ENCODE assay signal across 2 cellular contexts in genomic region chr10:21197838-21198237, GRCh38.
A peak's percentile ranks its signal among the peaks of the same experiment; 100 is the strongest.
TF ChIP-seq lines count a peak whose summit lies in the region.

No MANE protein-coding gene starts in this region.

TF ChIP-seq in HEK293, 187 proteins besides CTCF, POLR2A, EP300 and RAD21 (continued from another document and continues in another):
- TF ChIP-seq ZNF280D (tag by site-specific recombination; IDR thresholded peaks at IDR 0.05) (peak; percentile 45; the same call in 1 of the 2 replicates), SP7 (tag by site-specific recombination; IDR thresholded peaks at IDR 0.05) (no peak), ZNF48 (tag by site-specific recombination; IDR thresholded peaks at IDR 0.05) (no peak), ZNF423 (tag by site-specific recombination; IDR thresholded peaks at IDR 0.05) (no peak), ZFP37 (tag by site-specific recombination; IDR thresholded peaks at IDR 0.05) (0 out of 2 replicates have a peak, but pooled peaks have one; percentile 25), ZSCAN5A (tag by site-specific recombination; IDR thresholded peaks at IDR 0.05) (no peak), ZNF548 (tag by site-specific recombination; IDR thresholded peaks at IDR 0.05) (no peak), ZNF610 (tag by site-specific recombination; IDR thresholded peaks at IDR 0.05; ENCODE audit: borderline replicate concordance) (peak; percentile 21; the same call in 1 of the 2 replicates), ZNF785 (tag by site-specific recombination; IDR thresholded peaks at IDR 0.05) (no peak), ZNF211 (tag by site-specific recombination; IDR thresholded peaks at IDR 0.05; ENCODE audit: low read depth) (no peak), ZNF24 (tag by site-specific recombination; IDR thresholded peaks at IDR 0.05) (no peak), ZNF639 (tag by site-specific recombination; IDR thresholded peaks at IDR 0.05) (no peak), ZNF626 (tag by site-specific recombination; IDR thresholded peaks at IDR 0.05) (peak; percentile 67; the same call in 1 of the 2 replicates)
- TF ChIP-seq, protein P1, sequence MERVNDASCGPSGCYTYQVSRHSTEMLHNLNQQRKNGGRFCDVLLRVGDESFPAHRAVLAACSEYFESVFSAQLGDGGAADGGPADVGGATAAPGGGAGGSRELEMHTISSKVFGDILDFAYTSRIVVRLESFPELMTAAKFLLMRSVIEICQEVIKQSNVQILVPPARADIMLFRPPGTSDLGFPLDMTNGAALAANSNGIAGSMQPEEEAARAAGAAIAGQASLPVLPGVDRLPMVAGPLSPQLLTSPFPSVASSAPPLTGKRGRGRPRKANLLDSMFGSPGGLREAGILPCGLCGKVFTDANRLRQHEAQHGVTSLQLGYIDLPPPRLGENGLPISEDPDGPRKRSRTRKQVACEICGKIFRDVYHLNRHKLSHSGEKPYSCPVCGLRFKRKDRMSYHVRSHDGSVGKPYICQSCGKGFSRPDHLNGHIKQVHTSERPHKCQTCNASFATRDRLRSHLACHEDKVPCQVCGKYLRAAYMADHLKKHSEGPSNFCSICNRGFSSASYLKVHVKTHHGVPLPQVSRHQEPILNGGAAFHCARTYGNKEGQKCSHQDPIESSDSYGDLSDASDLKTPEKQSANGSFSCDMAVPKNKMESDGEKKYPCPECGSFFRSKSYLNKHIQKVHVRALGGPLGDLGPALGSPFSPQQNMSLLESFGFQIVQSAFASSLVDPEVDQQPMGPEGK (tag by site-specific recombination; IDR thresholded peaks at IDR 0.05): no peak
- TF ChIP-seq, protein P2, sequence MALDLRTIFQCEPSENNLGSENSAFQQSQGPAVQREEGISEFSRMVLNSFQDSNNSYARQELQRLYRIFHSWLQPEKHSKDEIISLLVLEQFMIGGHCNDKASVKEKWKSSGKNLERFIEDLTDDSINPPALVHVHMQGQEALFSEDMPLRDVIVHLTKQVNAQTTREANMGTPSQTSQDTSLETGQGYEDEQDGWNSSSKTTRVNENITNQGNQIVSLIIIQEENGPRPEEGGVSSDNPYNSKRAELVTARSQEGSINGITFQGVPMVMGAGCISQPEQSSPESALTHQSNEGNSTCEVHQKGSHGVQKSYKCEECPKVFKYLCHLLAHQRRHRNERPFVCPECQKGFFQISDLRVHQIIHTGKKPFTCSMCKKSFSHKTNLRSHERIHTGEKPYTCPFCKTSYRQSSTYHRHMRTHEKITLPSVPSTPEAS (tag by site-specific recombination; IDR thresholded peaks at IDR 0.05): no peak

TF ChIP-seq in H1, 55 proteins besides CTCF, POLR2A, EP300 and RAD21 (continued from another document):
- TF ChIP-seq, protein P3, sequence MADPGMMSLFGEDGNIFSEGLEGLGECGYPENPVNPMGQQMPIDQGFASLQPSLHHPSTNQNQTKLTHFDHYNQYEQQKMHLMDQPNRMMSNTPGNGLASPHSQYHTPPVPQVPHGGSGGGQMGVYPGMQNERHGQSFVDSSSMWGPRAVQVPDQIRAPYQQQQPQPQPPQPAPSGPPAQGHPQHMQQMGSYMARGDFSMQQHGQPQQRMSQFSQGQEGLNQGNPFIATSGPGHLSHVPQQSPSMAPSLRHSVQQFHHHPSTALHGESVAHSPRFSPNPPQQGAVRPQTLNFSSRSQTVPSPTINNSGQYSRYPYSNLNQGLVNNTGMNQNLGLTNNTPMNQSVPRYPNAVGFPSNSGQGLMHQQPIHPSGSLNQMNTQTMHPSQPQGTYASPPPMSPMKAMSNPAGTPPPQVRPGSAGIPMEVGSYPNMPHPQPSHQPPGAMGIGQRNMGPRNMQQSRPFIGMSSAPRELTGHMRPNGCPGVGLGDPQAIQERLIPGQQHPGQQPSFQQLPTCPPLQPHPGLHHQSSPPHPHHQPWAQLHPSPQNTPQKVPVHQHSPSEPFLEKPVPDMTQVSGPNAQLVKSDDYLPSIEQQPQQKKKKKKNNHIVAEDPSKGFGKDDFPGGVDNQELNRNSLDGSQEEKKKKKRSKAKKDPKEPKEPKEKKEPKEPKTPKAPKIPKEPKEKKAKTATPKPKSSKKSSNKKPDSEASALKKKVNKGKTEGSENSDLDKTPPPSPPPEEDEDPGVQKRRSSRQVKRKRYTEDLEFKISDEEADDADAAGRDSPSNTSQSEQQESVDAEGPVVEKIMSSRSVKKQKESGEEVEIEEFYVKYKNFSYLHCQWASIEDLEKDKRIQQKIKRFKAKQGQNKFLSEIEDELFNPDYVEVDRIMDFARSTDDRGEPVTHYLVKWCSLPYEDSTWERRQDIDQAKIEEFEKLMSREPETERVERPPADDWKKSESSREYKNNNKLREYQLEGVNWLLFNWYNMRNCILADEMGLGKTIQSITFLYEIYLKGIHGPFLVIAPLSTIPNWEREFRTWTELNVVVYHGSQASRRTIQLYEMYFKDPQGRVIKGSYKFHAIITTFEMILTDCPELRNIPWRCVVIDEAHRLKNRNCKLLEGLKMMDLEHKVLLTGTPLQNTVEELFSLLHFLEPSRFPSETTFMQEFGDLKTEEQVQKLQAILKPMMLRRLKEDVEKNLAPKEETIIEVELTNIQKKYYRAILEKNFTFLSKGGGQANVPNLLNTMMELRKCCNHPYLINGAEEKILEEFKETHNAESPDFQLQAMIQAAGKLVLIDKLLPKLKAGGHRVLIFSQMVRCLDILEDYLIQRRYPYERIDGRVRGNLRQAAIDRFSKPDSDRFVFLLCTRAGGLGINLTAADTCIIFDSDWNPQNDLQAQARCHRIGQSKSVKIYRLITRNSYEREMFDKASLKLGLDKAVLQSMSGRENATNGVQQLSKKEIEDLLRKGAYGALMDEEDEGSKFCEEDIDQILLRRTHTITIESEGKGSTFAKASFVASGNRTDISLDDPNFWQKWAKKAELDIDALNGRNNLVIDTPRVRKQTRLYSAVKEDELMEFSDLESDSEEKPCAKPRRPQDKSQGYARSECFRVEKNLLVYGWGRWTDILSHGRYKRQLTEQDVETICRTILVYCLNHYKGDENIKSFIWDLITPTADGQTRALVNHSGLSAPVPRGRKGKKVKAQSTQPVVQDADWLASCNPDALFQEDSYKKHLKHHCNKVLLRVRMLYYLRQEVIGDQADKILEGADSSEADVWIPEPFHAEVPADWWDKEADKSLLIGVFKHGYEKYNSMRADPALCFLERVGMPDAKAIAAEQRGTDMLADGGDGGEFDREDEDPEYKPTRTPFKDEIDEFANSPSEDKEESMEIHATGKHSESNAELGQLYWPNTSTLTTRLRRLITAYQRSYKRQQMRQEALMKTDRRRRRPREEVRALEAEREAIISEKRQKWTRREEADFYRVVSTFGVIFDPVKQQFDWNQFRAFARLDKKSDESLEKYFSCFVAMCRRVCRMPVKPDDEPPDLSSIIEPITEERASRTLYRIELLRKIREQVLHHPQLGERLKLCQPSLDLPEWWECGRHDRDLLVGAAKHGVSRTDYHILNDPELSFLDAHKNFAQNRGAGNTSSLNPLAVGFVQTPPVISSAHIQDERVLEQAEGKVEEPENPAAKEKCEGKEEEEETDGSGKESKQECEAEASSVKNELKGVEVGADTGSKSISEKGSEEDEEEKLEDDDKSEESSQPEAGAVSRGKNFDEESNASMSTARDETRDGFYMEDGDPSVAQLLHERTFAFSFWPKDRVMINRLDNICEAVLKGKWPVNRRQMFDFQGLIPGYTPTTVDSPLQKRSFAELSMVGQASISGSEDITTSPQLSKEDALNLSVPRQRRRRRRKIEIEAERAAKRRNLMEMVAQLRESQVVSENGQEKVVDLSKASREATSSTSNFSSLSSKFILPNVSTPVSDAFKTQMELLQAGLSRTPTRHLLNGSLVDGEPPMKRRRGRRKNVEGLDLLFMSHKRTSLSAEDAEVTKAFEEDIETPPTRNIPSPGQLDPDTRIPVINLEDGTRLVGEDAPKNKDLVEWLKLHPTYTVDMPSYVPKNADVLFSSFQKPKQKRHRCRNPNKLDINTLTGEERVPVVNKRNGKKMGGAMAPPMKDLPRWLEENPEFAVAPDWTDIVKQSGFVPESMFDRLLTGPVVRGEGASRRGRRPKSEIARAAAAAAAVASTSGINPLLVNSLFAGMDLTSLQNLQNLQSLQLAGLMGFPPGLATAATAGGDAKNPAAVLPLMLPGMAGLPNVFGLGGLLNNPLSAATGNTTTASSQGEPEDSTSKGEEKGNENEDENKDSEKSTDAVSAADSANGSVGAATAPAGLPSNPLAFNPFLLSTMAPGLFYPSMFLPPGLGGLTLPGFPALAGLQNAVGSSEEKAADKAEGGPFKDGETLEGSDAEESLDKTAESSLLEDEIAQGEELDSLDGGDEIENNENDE (IDR thresholded peaks at IDR 0.05; ENCODE audit: insufficient replicate concordance, low read length): no peak
- TF ChIP-seq CREB1 (IDR thresholded peaks at IDR 0.05): no peak
